Comparison of ENCODE assay signal across 21 cellular contexts in the genomic region with DNA sequence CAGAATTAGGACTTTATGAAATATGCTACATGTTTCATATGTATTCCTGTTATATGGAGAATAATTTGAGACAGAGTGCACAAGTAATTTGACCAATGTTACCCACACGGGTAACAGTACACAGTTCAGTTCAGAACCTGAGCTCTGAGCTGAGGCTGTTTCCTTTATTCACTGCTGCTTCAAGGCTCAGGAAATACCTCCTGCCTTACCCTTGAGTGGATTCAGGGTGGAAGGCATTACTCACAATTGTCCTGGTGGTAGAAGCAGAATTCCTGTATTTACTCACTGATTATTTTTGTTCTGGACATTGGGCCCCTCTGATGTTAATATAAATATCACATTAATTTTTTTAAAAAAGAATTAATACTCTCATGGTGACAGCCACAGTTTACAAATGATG.
DNase-seq lines count a peak whose midpoint lies in the region.
"Had no signal": no experiment of that assay in that cellular context is flagged by ENCODE, and none has a peak within 500 bp of the region (broad histone marks: within the 10 kb centered on the region; RNA-seq: fewer than 3 reads in every experiment).

No MANE protein-coding gene starts in this region.

- DNase-seq in A172 (ENCODE audit: low spot score) (peak; percentile 10), HT1080 (ENCODE audit: low read depth) (peak; percentile 58), astrocyte of the hippocampus (ENCODE audit: low read depth, low spot score) (peak; percentile 68), glomerular endothelial cell (ENCODE audit: extremely low read depth, low read depth, low spot score) (peak; percentile 41), GM19240 (ENCODE audit: insufficient read length, low spot score) (no peak), cerebellum (ENCODE audit: low spot score) (no peak), NCI-H1694 treated with DMSO at 0.1 percent for 48 hours (lab: John Stamatoyannopoulos, UW) (no peak), ecto neural progenitor cell (ENCODE audit: low spot score) (no peak)
- DNase-seq: 8988T; activated CD4-positive, CD25-positive, alpha-beta regulatory T cell treated with anti-CD3 and anti-CD28 coated beads, Interleukin-2, amount 50 U/mL, for 72 hours; activated effector memory CD4-positive, alpha-beta T cell treated with Interleukin-2 at 50 U/mL for 16 hours; amniotic stem cell; CD4-positive, CD25-positive, alpha-beta regulatory T cell; colonic mucosa; DMS79; heart right ventricle; islet precursor cell; MM.1S; NCI-H187; Right ventricle myocardium superior; stimulated activated CD4-positive, alpha-beta T cell treated with anti-CD3 and anti-CD28 coated beads, Interleukin-15, amount 100 ng/mL, for 24 hours had no signal

Comparison
In these comparisons a context has a peak if more than half of its experiments do, and no peak if none do; other contexts are left out.
1. DNase-seq: peak in A172 (single experiment), HT1080 (single experiment), astrocyte of the hippocampus (single experiment) and glomerular endothelial cell (single experiment); none in GM19240 (single experiment), cerebellum (single experiment), NCI-H1694 treated with DMSO at 0.1 percent for 48 hours (single experiment) and ecto neural progenitor cell (single experiment).